1 cellular context compared by ENCODE assay signal in the genomic region with DNA sequence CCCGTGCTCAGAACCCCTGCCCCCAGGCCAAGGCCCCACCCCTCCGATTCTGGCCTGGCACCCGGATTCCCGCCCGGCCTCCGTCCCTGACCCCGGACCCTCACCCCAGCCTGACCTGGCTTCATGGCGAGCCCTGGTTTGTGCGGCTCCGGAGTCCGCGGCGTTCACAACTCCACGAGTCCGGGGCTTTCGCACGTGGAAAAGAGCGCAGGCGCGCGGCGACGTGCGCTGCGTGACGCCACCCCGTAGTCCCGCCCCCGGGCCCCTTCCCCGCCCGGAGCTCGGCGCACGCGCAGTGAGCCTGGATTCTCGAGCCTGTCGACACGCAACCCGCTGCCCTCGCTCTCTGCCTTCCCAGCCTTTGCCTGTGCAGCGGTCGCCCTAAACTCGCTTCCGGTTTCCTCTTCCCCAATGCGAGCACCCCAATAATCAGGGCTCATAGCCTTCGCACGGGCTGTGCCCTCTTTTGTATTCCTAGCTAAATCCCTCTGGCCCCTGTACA.
A peak's percentile ranks its signal among the peaks of the same experiment; 100 is the strongest.
TF ChIP-seq lines count a peak whose summit lies in the region.

A gene (minus strand): TSS at position 204 of the 502 bp plus-strand sequence. CDS start 79 bp downstream, at position 125.

TF ChIP-seq in GM12878, 131 proteins besides CTCF, POLR2A, EP300 and RAD21 (continued from another document and continues in another):
- TF ChIP-seq, protein P1, sequence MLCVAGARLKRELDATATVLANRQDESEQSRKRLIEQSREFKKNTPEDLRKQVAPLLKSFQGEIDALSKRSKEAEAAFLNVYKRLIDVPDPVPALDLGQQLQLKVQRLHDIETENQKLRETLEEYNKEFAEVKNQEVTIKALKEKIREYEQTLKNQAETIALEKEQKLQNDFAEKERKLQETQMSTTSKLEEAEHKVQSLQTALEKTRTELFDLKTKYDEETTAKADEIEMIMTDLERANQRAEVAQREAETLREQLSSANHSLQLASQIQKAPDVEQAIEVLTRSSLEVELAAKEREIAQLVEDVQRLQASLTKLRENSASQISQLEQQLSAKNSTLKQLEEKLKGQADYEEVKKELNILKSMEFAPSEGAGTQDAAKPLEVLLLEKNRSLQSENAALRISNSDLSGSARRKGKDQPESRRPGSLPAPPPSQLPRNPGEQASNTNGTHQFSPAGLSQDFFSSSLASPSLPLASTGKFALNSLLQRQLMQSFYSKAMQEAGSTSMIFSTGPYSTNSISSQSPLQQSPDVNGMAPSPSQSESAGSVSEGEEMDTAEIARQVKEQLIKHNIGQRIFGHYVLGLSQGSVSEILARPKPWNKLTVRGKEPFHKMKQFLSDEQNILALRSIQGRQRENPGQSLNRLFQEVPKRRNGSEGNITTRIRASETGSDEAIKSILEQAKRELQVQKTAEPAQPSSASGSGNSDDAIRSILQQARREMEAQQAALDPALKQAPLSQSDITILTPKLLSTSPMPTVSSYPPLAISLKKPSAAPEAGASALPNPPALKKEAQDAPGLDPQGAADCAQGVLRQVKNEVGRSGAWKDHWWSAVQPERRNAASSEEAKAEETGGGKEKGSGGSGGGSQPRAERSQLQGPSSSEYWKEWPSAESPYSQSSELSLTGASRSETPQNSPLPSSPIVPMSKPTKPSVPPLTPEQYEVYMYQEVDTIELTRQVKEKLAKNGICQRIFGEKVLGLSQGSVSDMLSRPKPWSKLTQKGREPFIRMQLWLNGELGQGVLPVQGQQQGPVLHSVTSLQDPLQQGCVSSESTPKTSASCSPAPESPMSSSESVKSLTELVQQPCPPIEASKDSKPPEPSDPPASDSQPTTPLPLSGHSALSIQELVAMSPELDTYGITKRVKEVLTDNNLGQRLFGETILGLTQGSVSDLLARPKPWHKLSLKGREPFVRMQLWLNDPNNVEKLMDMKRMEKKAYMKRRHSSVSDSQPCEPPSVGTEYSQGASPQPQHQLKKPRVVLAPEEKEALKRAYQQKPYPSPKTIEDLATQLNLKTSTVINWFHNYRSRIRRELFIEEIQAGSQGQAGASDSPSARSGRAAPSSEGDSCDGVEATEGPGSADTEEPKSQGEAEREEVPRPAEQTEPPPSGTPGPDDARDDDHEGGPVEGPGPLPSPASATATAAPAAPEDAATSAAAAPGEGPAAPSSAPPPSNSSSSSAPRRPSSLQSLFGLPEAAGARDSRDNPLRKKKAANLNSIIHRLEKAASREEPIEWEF (IDR thresholded peaks at IDR 0.05; ENCODE audit: insufficient replicate concordance, low read depth, low read length) = peak; percentile 36
- TF ChIP-seq MXI1 (IDR thresholded peaks at IDR 0.05; ENCODE audit: low read depth, low read length) (peak; percentile 97), FOXK2 (IDR thresholded peaks at IDR 0.05) (no peak), NR2F1 (conservative IDR thresholded peaks at IDR 0.05) (peak; percentile 11; the same call in 1 of the 2 replicates), TCF3 (IDR thresholded peaks at IDR 0.05; ENCODE audit: borderline replicate concordance, insufficient read depth, low read depth, low read length) (no peak), ESRRA (IDR thresholded peaks at IDR 0.05; ENCODE audit: low read length) (no peak), TAF1 (IDR thresholded peaks at IDR 0.05; ENCODE audit: borderline replicate concordance, low read depth, low read length) (peak; percentile 83), SREBF2 (IDR thresholded peaks at IDR 0.05; ENCODE audit: low read length) (no peak), LARP7 (IDR thresholded peaks at IDR 0.05) (no peak), EZH2 (IDR thresholded peaks at IDR 0.05; ENCODE audit: borderline replicate concordance, control insufficient read depth, low read depth, low read length) (no peak), RAD51 (IDR thresholded peaks at IDR 0.05) (no peak), SIX5 (IDR thresholded peaks at IDR 0.05; ENCODE audit: low read depth, low read length, severe bottlenecking) (no peak), RCOR1 (conservative IDR thresholded peaks at IDR 0.05; ENCODE audit: low read depth, low read length) (no peak), IRF4 (IDR thresholded peaks at IDR 0.05; ENCODE audit: low read depth, low read length) (no peak), ASH2L (IDR thresholded peaks at IDR 0.05; ENCODE audit: borderline replicate concordance, low read depth) (no peak), ZNF217 (IDR thresholded peaks at IDR 0.05) (no peak), IKZF2 (IDR thresholded peaks at IDR 0.05) (no peak), RB1 (IDR thresholded peaks at IDR 0.05; ENCODE audit: borderline replicate concordance) (no peak), CREB1 (IDR thresholded peaks at IDR 0.05; ENCODE audit: low read depth) (peak; percentile 82), SUZ12 (IDR thresholded peaks at IDR 0.05; ENCODE audit: unreplicated experiment) (no peak), FOXM1 (IDR thresholded peaks at IDR 0.05; ENCODE audit: low read depth, low read length) (no peak), BHLHE40 (IDR thresholded peaks at IDR 0.05; ENCODE audit: borderline replicate concordance in 1 of 2, low read depth in 2 of 2, low read length in 1 of 2) (peak; percentile 52 to 87; a peak in 3 of 4 replicates), JUNB (IDR thresholded peaks at IDR 0.05) (no peak)
- TF ChIP-seq, protein P2, sequence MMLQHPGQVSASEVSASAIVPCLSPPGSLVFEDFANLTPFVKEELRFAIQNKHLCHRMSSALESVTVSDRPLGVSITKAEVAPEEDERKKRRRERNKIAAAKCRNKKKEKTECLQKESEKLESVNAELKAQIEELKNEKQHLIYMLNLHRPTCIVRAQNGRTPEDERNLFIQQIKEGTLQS (IDR thresholded peaks at IDR 0.05; ENCODE audit: borderline replicate concordance, extremely low read depth, low read depth, low read length) = no peak
- TF ChIP-seq, protein P3, sequence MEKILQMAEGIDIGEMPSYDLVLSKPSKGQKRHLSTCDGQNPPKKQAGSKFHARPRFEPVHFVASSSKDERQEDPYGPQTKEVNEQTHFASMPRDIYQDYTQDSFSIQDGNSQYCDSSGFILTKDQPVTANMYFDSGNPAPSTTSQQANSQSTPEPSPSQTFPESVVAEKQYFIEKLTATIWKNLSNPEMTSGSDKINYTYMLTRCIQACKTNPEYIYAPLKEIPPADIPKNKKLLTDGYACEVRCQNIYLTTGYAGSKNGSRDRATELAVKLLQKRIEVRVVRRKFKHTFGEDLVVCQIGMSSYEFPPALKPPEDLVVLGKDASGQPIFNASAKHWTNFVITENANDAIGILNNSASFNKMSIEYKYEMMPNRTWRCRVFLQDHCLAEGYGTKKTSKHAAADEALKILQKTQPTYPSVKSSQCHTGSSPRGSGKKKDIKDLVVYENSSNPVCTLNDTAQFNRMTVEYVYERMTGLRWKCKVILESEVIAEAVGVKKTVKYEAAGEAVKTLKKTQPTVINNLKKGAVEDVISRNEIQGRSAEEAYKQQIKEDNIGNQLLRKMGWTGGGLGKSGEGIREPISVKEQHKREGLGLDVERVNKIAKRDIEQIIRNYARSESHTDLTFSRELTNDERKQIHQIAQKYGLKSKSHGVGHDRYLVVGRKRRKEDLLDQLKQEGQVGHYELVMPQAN (conservative IDR thresholded peaks at IDR 0.05) = no peak; the same call in 1 of the 2 replicates
- TF ChIP-seq, protein P4, sequence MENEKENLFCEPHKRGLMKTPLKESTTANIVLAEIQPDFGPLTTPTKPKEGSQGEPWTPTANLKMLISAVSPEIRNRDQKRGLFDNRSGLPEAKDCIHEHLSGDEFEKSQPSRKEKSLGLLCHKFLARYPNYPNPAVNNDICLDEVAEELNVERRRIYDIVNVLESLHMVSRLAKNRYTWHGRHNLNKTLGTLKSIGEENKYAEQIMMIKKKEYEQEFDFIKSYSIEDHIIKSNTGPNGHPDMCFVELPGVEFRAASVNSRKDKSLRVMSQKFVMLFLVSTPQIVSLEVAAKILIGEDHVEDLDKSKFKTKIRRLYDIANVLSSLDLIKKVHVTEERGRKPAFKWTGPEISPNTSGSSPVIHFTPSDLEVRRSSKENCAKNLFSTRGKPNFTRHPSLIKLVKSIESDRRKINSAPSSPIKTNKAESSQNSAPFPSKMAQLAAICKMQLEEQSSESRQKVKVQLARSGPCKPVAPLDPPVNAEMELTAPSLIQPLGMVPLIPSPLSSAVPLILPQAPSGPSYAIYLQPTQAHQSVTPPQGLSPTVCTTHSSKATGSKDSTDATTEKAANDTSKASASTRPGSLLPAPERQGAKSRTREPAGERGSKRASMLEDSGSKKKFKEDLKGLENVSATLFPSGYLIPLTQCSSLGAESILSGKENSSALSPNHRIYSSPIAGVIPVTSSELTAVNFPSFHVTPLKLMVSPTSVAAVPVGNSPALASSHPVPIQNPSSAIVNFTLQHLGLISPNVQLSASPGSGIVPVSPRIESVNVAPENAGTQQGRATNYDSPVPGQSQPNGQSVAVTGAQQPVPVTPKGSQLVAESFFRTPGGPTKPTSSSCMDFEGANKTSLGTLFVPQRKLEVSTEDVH (IDR thresholded peaks at IDR 0.05; ENCODE audit: low read depth, partially characterized antibody) = no peak
- TF ChIP-seq, protein P5, sequence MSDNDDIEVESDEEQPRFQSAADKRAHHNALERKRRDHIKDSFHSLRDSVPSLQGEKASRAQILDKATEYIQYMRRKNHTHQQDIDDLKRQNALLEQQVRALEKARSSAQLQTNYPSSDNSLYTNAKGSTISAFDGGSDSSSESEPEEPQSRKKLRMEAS (IDR thresholded peaks at IDR 0.05; ENCODE audit: low read depth, low read length) = peak; percentile 88; the same call in 1 of the 2 replicates
- TF ChIP-seq, protein P6, sequence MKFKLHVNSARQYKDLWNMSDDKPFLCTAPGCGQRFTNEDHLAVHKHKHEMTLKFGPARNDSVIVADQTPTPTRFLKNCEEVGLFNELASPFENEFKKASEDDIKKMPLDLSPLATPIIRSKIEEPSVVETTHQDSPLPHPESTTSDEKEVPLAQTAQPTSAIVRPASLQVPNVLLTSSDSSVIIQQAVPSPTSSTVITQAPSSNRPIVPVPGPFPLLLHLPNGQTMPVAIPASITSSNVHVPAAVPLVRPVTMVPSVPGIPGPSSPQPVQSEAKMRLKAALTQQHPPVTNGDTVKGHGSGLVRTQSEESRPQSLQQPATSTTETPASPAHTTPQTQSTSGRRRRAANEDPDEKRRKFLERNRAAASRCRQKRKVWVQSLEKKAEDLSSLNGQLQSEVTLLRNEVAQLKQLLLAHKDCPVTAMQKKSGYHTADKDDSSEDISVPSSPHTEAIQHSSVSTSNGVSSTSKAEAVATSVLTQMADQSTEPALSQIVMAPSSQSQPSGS (IDR thresholded peaks at IDR 0.05; ENCODE audit: low read length) = no peak
- TF ChIP-seq, protein P7, sequence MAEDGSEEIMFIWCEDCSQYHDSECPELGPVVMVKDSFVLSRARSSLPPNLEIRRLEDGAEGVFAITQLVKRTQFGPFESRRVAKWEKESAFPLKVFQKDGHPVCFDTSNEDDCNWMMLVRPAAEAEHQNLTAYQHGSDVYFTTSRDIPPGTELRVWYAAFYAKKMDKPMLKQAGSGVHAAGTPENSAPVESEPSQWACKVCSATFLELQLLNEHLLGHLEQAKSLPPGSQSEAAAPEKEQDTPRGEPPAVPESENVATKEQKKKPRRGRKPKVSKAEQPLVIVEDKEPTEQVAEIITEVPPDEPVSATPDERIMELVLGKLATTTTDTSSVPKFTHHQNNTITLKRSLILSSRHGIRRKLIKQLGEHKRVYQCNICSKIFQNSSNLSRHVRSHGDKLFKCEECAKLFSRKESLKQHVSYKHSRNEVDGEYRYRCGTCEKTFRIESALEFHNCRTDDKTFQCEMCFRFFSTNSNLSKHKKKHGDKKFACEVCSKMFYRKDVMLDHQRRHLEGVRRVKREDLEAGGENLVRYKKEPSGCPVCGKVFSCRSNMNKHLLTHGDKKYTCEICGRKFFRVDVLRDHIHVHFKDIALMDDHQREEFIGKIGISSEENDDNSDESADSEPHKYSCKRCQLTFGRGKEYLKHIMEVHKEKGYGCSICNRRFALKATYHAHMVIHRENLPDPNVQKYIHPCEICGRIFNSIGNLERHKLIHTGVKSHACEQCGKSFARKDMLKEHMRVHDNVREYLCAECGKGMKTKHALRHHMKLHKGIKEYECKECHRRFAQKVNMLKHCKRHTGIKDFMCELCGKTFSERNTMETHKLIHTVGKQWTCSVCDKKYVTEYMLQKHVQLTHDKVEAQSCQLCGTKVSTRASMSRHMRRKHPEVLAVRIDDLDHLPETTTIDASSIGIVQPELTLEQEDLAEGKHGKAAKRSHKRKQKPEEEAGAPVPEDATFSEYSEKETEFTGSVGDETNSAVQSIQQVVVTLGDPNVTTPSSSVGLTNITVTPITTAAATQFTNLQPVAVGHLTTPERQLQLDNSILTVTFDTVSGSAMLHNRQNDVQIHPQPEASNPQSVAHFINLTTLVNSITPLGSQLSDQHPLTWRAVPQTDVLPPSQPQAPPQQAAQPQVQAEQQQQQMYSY (CRISPR knock-in tag; IDR thresholded peaks at IDR 0.05) = no peak
- TF ChIP-seq, protein P8, sequence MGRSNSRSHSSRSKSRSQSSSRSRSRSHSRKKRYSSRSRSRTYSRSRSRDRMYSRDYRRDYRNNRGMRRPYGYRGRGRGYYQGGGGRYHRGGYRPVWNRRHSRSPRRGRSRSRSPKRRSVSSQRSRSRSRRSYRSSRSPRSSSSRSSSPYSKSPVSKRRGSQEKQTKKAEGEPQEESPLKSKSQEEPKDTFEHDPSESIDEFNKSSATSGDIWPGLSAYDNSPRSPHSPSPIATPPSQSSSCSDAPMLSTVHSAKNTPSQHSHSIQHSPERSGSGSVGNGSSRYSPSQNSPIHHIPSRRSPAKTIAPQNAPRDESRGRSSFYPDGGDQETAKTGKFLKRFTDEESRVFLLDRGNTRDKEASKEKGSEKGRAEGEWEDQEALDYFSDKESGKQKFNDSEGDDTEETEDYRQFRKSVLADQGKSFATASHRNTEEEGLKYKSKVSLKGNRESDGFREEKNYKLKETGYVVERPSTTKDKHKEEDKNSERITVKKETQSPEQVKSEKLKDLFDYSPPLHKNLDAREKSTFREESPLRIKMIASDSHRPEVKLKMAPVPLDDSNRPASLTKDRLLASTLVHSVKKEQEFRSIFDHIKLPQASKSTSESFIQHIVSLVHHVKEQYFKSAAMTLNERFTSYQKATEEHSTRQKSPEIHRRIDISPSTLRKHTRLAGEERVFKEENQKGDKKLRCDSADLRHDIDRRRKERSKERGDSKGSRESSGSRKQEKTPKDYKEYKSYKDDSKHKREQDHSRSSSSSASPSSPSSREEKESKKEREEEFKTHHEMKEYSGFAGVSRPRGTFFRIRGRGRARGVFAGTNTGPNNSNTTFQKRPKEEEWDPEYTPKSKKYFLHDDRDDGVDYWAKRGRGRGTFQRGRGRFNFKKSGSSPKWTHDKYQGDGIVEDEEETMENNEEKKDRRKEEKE (IDR thresholded peaks at IDR 0.05) = no peak
- TF ChIP-seq, protein P9, sequence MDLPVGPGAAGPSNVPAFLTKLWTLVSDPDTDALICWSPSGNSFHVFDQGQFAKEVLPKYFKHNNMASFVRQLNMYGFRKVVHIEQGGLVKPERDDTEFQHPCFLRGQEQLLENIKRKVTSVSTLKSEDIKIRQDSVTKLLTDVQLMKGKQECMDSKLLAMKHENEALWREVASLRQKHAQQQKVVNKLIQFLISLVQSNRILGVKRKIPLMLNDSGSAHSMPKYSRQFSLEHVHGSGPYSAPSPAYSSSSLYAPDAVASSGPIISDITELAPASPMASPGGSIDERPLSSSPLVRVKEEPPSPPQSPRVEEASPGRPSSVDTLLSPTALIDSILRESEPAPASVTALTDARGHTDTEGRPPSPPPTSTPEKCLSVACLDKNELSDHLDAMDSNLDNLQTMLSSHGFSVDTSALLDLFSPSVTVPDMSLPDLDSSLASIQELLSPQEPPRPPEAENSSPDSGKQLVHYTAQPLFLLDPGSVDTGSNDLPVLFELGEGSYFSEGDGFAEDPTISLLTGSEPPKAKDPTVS (IDR thresholded peaks at IDR 0.05; ENCODE audit: low read depth, low read length) = no peak
- TF ChIP-seq, protein P10, sequence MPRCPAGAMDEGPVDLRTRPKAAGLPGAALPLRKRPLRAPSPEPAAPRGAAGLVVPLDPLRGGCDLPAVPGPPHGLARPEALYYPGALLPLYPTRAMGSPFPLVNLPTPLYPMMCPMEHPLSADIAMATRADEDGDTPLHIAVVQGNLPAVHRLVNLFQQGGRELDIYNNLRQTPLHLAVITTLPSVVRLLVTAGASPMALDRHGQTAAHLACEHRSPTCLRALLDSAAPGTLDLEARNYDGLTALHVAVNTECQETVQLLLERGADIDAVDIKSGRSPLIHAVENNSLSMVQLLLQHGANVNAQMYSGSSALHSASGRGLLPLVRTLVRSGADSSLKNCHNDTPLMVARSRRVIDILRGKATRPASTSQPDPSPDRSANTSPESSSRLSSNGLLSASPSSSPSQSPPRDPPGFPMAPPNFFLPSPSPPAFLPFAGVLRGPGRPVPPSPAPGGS (IDR thresholded peaks at IDR 0.05; ENCODE audit: borderline replicate concordance, insufficient read depth, low read depth, low read length, poor library complexity, severe bottlenecking) = no peak
